ENCODE assay signal across 25 cellular contexts in the genomic region with DNA sequence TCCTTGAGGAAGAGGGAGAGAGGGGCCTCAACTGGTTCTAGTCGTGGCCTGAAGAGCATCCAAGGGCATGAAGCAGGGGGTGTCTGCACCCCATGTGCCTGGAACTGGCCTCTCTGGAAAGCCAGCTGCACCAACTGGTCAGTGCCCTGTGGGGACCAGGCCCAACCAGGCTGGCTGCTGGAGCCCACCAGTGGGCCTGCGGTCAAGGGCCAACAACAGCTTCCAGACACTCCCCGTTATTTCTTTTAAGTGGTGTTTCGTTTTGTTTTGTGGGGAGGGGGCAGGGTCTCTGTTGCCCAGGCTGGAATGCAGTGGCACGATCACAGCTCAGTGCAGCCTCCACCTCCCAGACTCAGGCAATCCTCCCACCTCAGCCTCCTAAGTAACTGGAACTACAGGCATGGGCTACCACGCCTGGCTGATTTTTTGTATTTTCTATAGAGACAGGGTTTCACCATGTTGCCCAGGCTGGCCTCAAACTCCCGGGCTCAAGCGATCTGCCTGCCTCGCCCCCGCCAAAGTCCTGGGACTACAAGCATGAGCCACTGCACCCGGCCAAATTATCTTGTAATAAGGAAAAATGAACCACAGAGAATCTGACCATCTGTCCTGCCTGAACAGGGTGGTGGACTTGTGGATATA. TPM values are rescaled to one million over a fixed set of nuclear protein-coding genes. Genes with fewer than 3 reads are reported as not detected.
A peak's percentile ranks its signal among the peaks of the same experiment; 100 is the strongest.
DNase-seq lines count a peak whose midpoint lies in the region; ATAC-seq and TF ChIP-seq lines count a peak whose summit lies in the region.
"Had no signal": no experiment of that assay in that cellular context is flagged by ENCODE, and none has a peak within 500 bp of the region (broad histone marks: within the 10 kb centered on the region; RNA-seq: fewer than 3 reads in every experiment).

No MANE protein-coding gene starts in this region.

- no peak overlapping the region for H3K9ac ChIP-seq in GM23248
- H3K9ac ChIP-seq: BLaER1 had no signal

- intact Hi-C loops in CD14-positive monocyte (cut with micrococcal nuclease) = no loop called here
- intact Hi-C loops in posterior vena cava (cut with DNase I) = loop anchor here (10.0 kb wide), 2 partner anchors 185 to 235 kb away; no protein-coding TSS in a partner anchor
- intact Hi-C loops in activated CD4-positive, alpha-beta memory T cell treated with anti-CD3 and anti-CD28 coated beads for 36 hours (cut with micrococcal nuclease) = no loop called here
- intact Hi-C loops in stomach (cut with DNase I; ENCODE audit: low total_unique reads) = no loop called here

- no peak for TF ChIP-seq CTCF in CD14-positive monocyte (IDR thresholded peaks at IDR 0.05)
- no peak for TF ChIP-seq CTCF in brain (conservative IDR thresholded peaks at IDR 0.05)
- no peak for TF ChIP-seq CTCF in foreskin keratinocyte (conservative IDR thresholded peaks at IDR 0.05)
- TF ChIP-seq CTCF in stomach (IDR thresholded peaks at IDR 0.05) = no peak

- H3K9me3 ChIP-seq in GM23248 (ENCODE audit: low read depth) = no peaks in the 10 kb centered on the region
- no peaks in the 10 kb centered on the region for H3K9me3 ChIP-seq in stomach
- H3K9me3 ChIP-seq: BLaER1, SJSA1, upper lobe of left lung had no signal

- peaks cover 12 to 15% of the 10 kb centered on the region in 2 donors for H3K36me3 Mint-ChIP-seq in CD14-positive monocyte
- peaks cover 13% of the 10 kb centered on the region for H3K36me3 Mint-ChIP-seq in brain
- H3K36me3 Mint-ChIP-seq in activated CD4-positive, alpha-beta memory T cell treated with anti-CD3 and anti-CD28 coated beads for 36 hours = peaks cover 7% of the 10 kb centered on the region
- H3K36me3 Mint-ChIP-seq: activated naive CD8-positive, alpha-beta T cell treated with anti-CD3 and anti-CD28 coated beads for 36 hours had no signal

- WGBS in GM23248 (ENCODE audit: low coverage in 1 of 2, low lambda C conversion rate in 2 of 2, missing lambda C conversion rate in 2 of 2), 2 experiments = 62 to 65% methylated on average over 11 of the region's 11 CpGs
- WGBS in stomach, 5 donors = 84 to 93% (median 89%) methylated on average over 10 to 11 of the region's 11 CpGs

- TF ChIP-seq EP300 in stomach (IDR thresholded peaks at IDR 0.05) = no peak

- H3K27me3 ChIP-seq in GM23248 (replicated peaks; ENCODE audit: insufficient read depth) = no peaks in the 10 kb centered on the region
- H3K27me3 ChIP-seq in foreskin keratinocyte = peaks cover 14% of the 10 kb centered on the region
- H3K27me3 ChIP-seq in stomach = no peaks in the 10 kb centered on the region
- H3K27me3 ChIP-seq: BLaER1, SJSA1, upper lobe of left lung had no signal

- TF ChIP-seq POLR2A in stomach (IDR thresholded peaks at IDR 0.05) = no peak

- H3K27ac ChIP-seq in GM23248 = no peak overlapping the region
- H3K27ac ChIP-seq in foreskin keratinocyte = no peak overlapping the region
- peak overlapping the region in 1 of 5 donors; percentile 78 for H3K27ac ChIP-seq in stomach
- H3K27ac ChIP-seq: BLaER1, SJSA1 had no signal

- peaks cover 18% of the 10 kb centered on the region for H3K4me1 ChIP-seq in GM23248 (ENCODE audit: insufficient read depth)
- peaks cover 17% of the 10 kb centered on the region for H3K4me1 ChIP-seq in foreskin keratinocyte
- H3K4me1 ChIP-seq in stomach = peaks cover 64 to 79% (median 72%) of the 10 kb centered on the region in 4 donors

- no peaks in the 10 kb centered on the region for H3K9me2 ChIP-seq in GM23248 (ENCODE audit: insufficient read depth)

- H3K9me3 Mint-ChIP-seq in CD14-positive monocyte = no peaks in the 10 kb centered on the region
- H3K9me3 Mint-ChIP-seq in brain = no peaks in the 10 kb centered on the region
- H3K9me3 Mint-ChIP-seq in activated CD4-positive, alpha-beta memory T cell treated with anti-CD3 and anti-CD28 coated beads for 36 hours = no peaks in the 10 kb centered on the region
- H3K9me3 Mint-ChIP-seq: activated CD4-positive, alpha-beta memory T cell treated with anti-CD3 and anti-CD28 coated beads, Interleukin-2, amount 10 ng/mL, durations not matched to agents 7 days and 5 days; activated naive CD8-positive, alpha-beta T cell treated with anti-CD3 and anti-CD28 coated beads for 36 hours; endodermal cell had no signal

- peaks cover 6% of the 10 kb centered on the region for H3K4me1 Mint-ChIP-seq in CD14-positive monocyte
- peaks cover 54% of the 10 kb centered on the region for H3K4me1 Mint-ChIP-seq in brain
- peaks cover 59% of the 10 kb centered on the region for H3K4me1 Mint-ChIP-seq in activated CD4-positive, alpha-beta memory T cell treated with anti-CD3 and anti-CD28 coated beads for 36 hours (ENCODE audit: low read depth)

- no peak overlapping the region for H3K4me3 ChIP-seq in GM23248
- no peak overlapping the region for H3K4me3 ChIP-seq in stomach
- H3K4me3 ChIP-seq: BLaER1, SJSA1, upper lobe of left lung had no signal

- H3K36me3 ChIP-seq in GM23248 (ENCODE audit: low read depth) (peaks cover 3% of the 10 kb centered on the region; the same call in 1 of the 2 replicates), stomach (peaks cover 0 to 12% (median 10%) of the 10 kb centered on the region in 4 donors)

- CTCF ChIA-PET in activated CD4-positive, alpha-beta memory T cell treated with anti-CD3 and anti-CD28 coated beads for 36 hours (lab: Charles Lee) = interaction anchor here (0.7 kb wide), 1 partner anchor 13 kb away, joined by 3 read pairs; no protein-coding TSS in a partner anchor

- H3K27ac Mint-ChIP-seq in CD14-positive monocyte (peak overlapping the region in 1 of 7 donors; percentile 33), brain (peak overlapping the region in 3 of 5 experiments; percentile 48 to 94 (median 66))
- no peak overlapping the region for H3K27ac Mint-ChIP-seq in activated CD4-positive, alpha-beta memory T cell treated with anti-CD3 and anti-CD28 coated beads for 36 hours
- H3K27ac Mint-ChIP-seq: activated CD4-positive, alpha-beta memory T cell treated with anti-CD3 and anti-CD28 coated beads, Interleukin-2, amount 10 ng/mL, durations not matched to agents 7 days and 5 days; activated naive CD8-positive, alpha-beta T cell treated with anti-CD3 and anti-CD28 coated beads for 36 hours; endodermal cell had no signal

- no peak overlapping the region for H3K4me2 ChIP-seq in GM23248 (ENCODE audit: unreplicated experiment)
- H3K4me2 ChIP-seq: BLaER1 had no signal

- no peak overlapping the region for H2AFZ ChIP-seq in GM23248

- no peaks in the 10 kb centered on the region for H4K20me1 ChIP-seq in GM23248 (ENCODE audit: insufficient read depth)

- in situ Hi-C loops in GM23248 (cut with MboI) = loop anchor here (10.0 kb wide), 1 partner anchor 185 kb away; no protein-coding TSS in a partner anchor

- peaks cover 15% of the 10 kb centered on the region; the same call in 1 of the 2 replicates for H3F3A ChIP-seq in GM23248 (ENCODE audit: insufficient read depth)

- H3K4me3 Mint-ChIP-seq in CD14-positive monocyte (no peak overlapping the region), brain (no peak overlapping the region)
- H3K4me3 Mint-ChIP-seq in activated CD4-positive, alpha-beta memory T cell treated with anti-CD3 and anti-CD28 coated beads for 36 hours = no peak overlapping the region
- H3K4me3 Mint-ChIP-seq: activated CD4-positive, alpha-beta memory T cell treated with anti-CD3 and anti-CD28 coated beads, Interleukin-2, amount 10 ng/mL, durations not matched to agents 7 days and 5 days; activated naive CD8-positive, alpha-beta T cell treated with anti-CD3 and anti-CD28 coated beads for 36 hours; endodermal cell had no signal

- DNase-seq in CD14-positive monocyte (ENCODE audit: low spot score) (peak; percentile 19), GM23248 (peak; percentile 22), posterior vena cava (ENCODE audit: low spot score) (peak; percentile 75), foreskin keratinocyte (no peak), stomach (no peak)
- DNase-seq in stimulated activated naive CD8-positive, alpha-beta T cell treated with anti-CD3 and anti-CD28 coated beads, Interleukin-15, Interleukin-2, amounts not matched to agents 100 U/mL and 50 U/mL, for 24 hours = no peak
- DNase-seq in activated CD4-positive, alpha-beta memory T cell treated with anti-CD3 and anti-CD28 coated beads for 36 hours = no peak
- DNase-seq: activated CD4-positive, alpha-beta memory T cell treated with anti-CD3 and anti-CD28 coated beads, Interleukin-2, amount 10 ng/mL, durations not matched to agents 7 days and 5 days; activated CD8-positive, alpha-beta memory T cell treated with anti-CD3 and anti-CD28 coated beads, Interleukin-2, amount 50 U/mL, for 48 hours; activated naive CD8-positive, alpha-beta T cell treated with anti-CD3 and anti-CD28 coated beads for 36 hours; aorta; cortex of kidney; endodermal cell; foreskin melanocyte; HCEC 1CT; Kasumi-1; posterior cingulate gyrus; T-helper 1 cell; upper lobe of left lung had no signal

- no peaks in the 10 kb centered on the region for H3K79me2 ChIP-seq in GM23248 (ENCODE audit: insufficient read depth)

- POLR2A ChIA-PET in activated CD4-positive, alpha-beta memory T cell treated with anti-CD3 and anti-CD28 coated beads for 36 hours (lab: Charles Lee) = interaction anchor here (0.8 kb wide), 1 partner anchor 14 kb away, joined by 3 read pairs; no protein-coding TSS in a partner anchor

- H3K27me3 Mint-ChIP-seq in CD14-positive monocyte (ENCODE audit: low read depth in 3 of 3) (peaks cover 1 to 8% (median 2%) of the 10 kb centered on the region in 3 donors), brain (no peaks in the 10 kb centered on the region)
- no peaks in the 10 kb centered on the region for H3K27me3 Mint-ChIP-seq in activated CD4-positive, alpha-beta memory T cell treated with anti-CD3 and anti-CD28 coated beads for 36 hours
- H3K27me3 Mint-ChIP-seq: activated CD4-positive, alpha-beta memory T cell treated with anti-CD3 and anti-CD28 coated beads, Interleukin-2, amount 10 ng/mL, durations not matched to agents 7 days and 5 days; activated naive CD8-positive, alpha-beta T cell treated with anti-CD3 and anti-CD28 coated beads for 36 hours had no signal

- no peak for ATAC-seq in stimulated activated naive CD8-positive, alpha-beta T cell treated with anti-CD3 and anti-CD28 coated beads, Interleukin-15, Interleukin-2, amounts not matched to agents 100 U/mL and 50 U/mL, for 24 hours
- ATAC-seq in foreskin keratinocyte = no peak
- ATAC-seq: activated CD4-positive, CD25-positive, alpha-beta regulatory T cell treated with anti-CD3 and anti-CD28 coated beads, Interleukin-2, amount 50 U/mL, for 24 hours had no signal

RNA-seq across cellular contexts. Expression of gene C20orf144, which starts 11.9 kb away (rescaled TPM):
- polyA plus RNA-seq in CD14-positive monocyte = not detected
- total RNA-seq in GM23248 (2014; rRNA removed; shearing (Covaris generic)) = 0.63 TPM in 1 of 2 replicates, not detected in the other
- 0.25 and 0.41 TPM in 2 replicates for polyA plus RNA-seq in GM23248 (2016; fragmentation: Nextera tagmentation; extraction: Ambion mirVana)
- polyA plus RNA-seq in brain (ENCODE audit: insufficient read depth, low read depth, low replicate concordance) = 0.14 TPM
- not detected for total RNA-seq in posterior vena cava
- 0.07 TPM in 1 of 2 replicates, not detected in the other for total RNA-seq in foreskin keratinocyte
- polyA plus RNA-seq in foreskin keratinocyte = 0.03 TPM in 1 of 2 replicates, not detected in the other
- under 1 TPM; 0.26 to 0.31 TPM for total RNA-seq in activated CD4-positive, alpha-beta memory T cell treated with anti-CD3 and anti-CD28 coated beads for 36 hours
- total RNA-seq in stomach = not detected
- polyA plus RNA-seq in stomach = under 1 TPM in 2 of 3 donors, not detected in 1; 0.19 to 0.31 TPM
- total RNA-seq: cardiac septum, esophagus mucosa, upper lobe of left lung had no signal

RNA-seq across cellular contexts. Expression of gene ACTL10, which starts 16.5 kb away (rescaled TPM):
- polyA plus RNA-seq in CD14-positive monocyte (1 to 10 TPM; 1.1 to 1.2 TPM), GM23248 (2016; fragmentation: Nextera tagmentation; extraction: Ambion mirVana) (1.5 and 1.7 TPM in 2 replicates), brain (ENCODE audit: insufficient read depth, low read depth, low replicate concordance) (1.4 TPM), foreskin keratinocyte (1.3 and 1.6 TPM in 2 replicates), stomach (1 to 10 TPM; 1.4 to 2.9 (median 2.4) TPM)
- 3.2 and 3.4 TPM in 2 replicates for total RNA-seq in GM23248 (2014; rRNA removed; shearing (Covaris generic))
- total RNA-seq in posterior vena cava (1 to 10 TPM; 1.2 to 1.4 TPM), foreskin keratinocyte (1.1 and 1.4 TPM in 2 replicates), stomach (10 to 100 TPM in 1 of 5 donors, 1 to 10 TPM in 3, not detected in 1; 1.1 to 12.3 (median 1.3) TPM)
- 1 to 10 TPM; 1.8 to 2.3 TPM for total RNA-seq in activated CD4-positive, alpha-beta memory T cell treated with anti-CD3 and anti-CD28 coated beads for 36 hours
- total RNA-seq: SJSA1 had no signal

RNA-seq across cellular contexts. Expression of gene NECAB3, which starts 24.0 kb away (rescaled TPM):
- polyA plus RNA-seq in CD14-positive monocyte (1 to 10 TPM; 1.3 to 1.8 TPM), GM23248 (2016; fragmentation: Nextera tagmentation; extraction: Ambion mirVana) (11.0 and 13.4 TPM in 2 replicates), brain (ENCODE audit: insufficient read depth, low read depth, low replicate concordance) (75.9 TPM), foreskin keratinocyte (5.1 and 5.9 TPM in 2 replicates), stomach (10 to 100 TPM; 31.4 to 60.0 (median 51.3) TPM)
- total RNA-seq in GM23248 (2014; rRNA removed; shearing (Covaris generic)) = 27.1 and 27.3 TPM in 2 replicates
- total RNA-seq in posterior vena cava (10 to 100 TPM; 25.5 to 36.6 TPM), foreskin keratinocyte (6.3 and 7.3 TPM in 2 replicates), stomach (100 to 1,000 TPM in 3 of 5 donors, 10 to 100 TPM in 2; 28.1 to 335 (median 113) TPM)
- 10 to 100 TPM; 21.0 to 22.7 TPM for total RNA-seq in activated CD4-positive, alpha-beta memory T cell treated with anti-CD3 and anti-CD28 coated beads for 36 hours

RNA-seq across cellular contexts. Expression of gene E2F1, which starts 36.0 kb away (rescaled TPM):
- under 1 TPM in 1 of 2 donors, not detected in 1; 0.17 TPM for polyA plus RNA-seq in CD14-positive monocyte
- total RNA-seq in GM23248 (2014; rRNA removed; shearing (Covaris generic)) = 9.0 and 12.9 TPM in 2 replicates
- polyA plus RNA-seq in GM23248 (2016; fragmentation: Nextera tagmentation; extraction: Ambion mirVana) = 4.3 and 4.9 TPM in 2 replicates
- polyA plus RNA-seq in brain (ENCODE audit: insufficient read depth, low read depth, low replicate concordance) = 73.1 TPM
- 1 to 10 TPM; 2.0 to 2.2 TPM for total RNA-seq in posterior vena cava
- total RNA-seq in foreskin keratinocyte = 15.4 and 16.5 TPM in 2 replicates
- polyA plus RNA-seq in foreskin keratinocyte = 16.0 and 17.5 TPM in 2 replicates
- 10 to 100 TPM; 66.8 to 67.8 TPM for total RNA-seq in activated CD4-positive, alpha-beta memory T cell treated with anti-CD3 and anti-CD28 coated beads for 36 hours
- total RNA-seq in stomach = 10 to 100 TPM in 2 of 5 donors, 1 to 10 TPM in 3; 2.3 to 24.9 (median 4.2) TPM
- 1 to 10 TPM; 2.3 to 8.1 (median 4.9) TPM for polyA plus RNA-seq in stomach

Comparison
In these comparisons a context has a peak if more than half of its experiments do, and no peak if none do; other contexts are left out.
1. DNase-seq: peak in CD14-positive monocyte (single experiment), GM23248 (single experiment) and posterior vena cava (single experiment); none in stimulated activated naive CD8-positive, alpha-beta T cell treated with anti-CD3 and anti-CD28 coated beads, Interleukin-15, Interleukin-2, amounts not matched to agents 100 U/mL and 50 U/mL, for 24 hours (single experiment), foreskin keratinocyte (0 of 2), activated CD4-positive, alpha-beta memory T cell treated with anti-CD3 and anti-CD28 coated beads for 36 hours (single experiment) and stomach (single experiment).
2. intact Hi-C loops: an anchor here in posterior vena cava (10.0 kb wide); none called in CD14-positive monocyte, activated CD4-positive, alpha-beta memory T cell treated with anti-CD3 and anti-CD28 coated beads for 36 hours and stomach.